In genomic region chr21:37462087-37462861, GRCh38 we compare ENCODE assay signal across 1 cellular context.
TF ChIP-seq lines count a peak whose summit lies in the region.

No MANE protein-coding gene starts in this region.

TF ChIP-seq in IMR-90, 13 proteins besides CTCF, POLR2A, EP300 and RAD21 (continued from another document):
- TF ChIP-seq, protein P1, sequence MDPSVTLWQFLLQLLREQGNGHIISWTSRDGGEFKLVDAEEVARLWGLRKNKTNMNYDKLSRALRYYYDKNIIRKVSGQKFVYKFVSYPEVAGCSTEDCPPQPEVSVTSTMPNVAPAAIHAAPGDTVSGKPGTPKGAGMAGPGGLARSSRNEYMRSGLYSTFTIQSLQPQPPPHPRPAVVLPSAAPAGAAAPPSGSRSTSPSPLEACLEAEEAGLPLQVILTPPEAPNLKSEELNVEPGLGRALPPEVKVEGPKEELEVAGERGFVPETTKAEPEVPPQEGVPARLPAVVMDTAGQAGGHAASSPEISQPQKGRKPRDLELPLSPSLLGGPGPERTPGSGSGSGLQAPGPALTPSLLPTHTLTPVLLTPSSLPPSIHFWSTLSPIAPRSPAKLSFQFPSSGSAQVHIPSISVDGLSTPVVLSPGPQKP (IDR thresholded peaks at IDR 0.05; ENCODE audit: borderline replicate concordance, low read depth, low read length), result no peak
- no peak for TF ChIP-seq MAZ (IDR thresholded peaks at IDR 0.05; ENCODE audit: borderline replicate concordance, low read depth, low read length)
